Comparison of ENCODE assay signal across 19 cellular contexts in the genomic region with DNA sequence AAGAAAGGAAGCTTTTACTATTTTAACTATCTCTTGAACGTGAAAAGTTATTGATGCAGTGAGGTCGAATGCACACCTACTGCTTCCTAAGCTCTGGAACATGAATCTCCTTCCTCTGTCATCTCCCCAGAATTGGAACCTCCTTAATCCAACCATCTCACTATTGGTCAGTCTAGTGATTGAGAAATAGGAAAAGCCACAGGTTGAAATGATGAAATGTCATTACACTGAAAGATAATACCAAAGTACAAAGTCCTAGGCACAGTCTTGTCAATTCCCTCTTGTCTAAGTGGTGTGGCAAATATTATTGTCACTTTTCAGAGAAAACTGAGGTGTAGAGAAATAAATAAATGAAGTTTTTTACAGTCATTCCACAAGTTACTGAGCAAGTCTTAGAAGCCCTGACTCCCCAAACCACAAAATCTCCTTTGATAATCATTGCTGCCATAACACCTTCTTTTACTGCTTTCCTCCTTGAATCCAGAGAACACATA. TPM values are rescaled to one million over a fixed set of nuclear protein-coding genes. Genes with fewer than 3 reads are reported as not detected.
DNase-seq lines count a peak whose midpoint lies in the region; ATAC-seq, FAIRE-seq and TF ChIP-seq lines count a peak whose summit lies in the region.
"Had no signal": no experiment of that assay in that cellular context is flagged by ENCODE, and none has a peak within 500 bp of the region (broad histone marks: within the 10 kb centered on the region; RNA-seq: fewer than 3 reads in every experiment).

No MANE protein-coding gene starts in this region.

- intact Hi-C loops in MCF 10A (cut with micrococcal nuclease) (no loop called here), mammary epithelial cell (cut with micrococcal nuclease) (no loop called here), natural killer cell (cut with micrococcal nuclease) (no loop called here)

- DNase-seq in MCF 10A (ENCODE audit: unreplicated experiment) = peak; percentile 52
- no peak for DNase-seq in mammary epithelial cell
- DNase-seq in natural killer cell = no peak
- DNase-seq in tibial nerve (ENCODE audit: low spot score in 2 of 2) = no peak
- DNase-seq in Ammon's horn (ENCODE audit: low spot score) = no peak
- DNase-seq in GM12892 (ENCODE audit: insufficient read length) = no peak
- DNase-seq: activated CD8-positive, alpha-beta memory T cell treated with anti-CD3 and anti-CD28 coated beads, Interleukin-2, amount 10 ng/mL, durations not matched to agents 7 days and 5 days; activated naive CD8-positive, alpha-beta T cell treated with anti-CD3 and anti-CD28 coated beads, Interleukin-2, amount 50 U/mL, for 24 hours; DMS79; NCI-H1105 treated with DMSO at 0.1 percent for 48 hours; NCI-H510A treated with DMSO at 0.1 percent for 48 hours; stimulated activated CD4-positive, alpha-beta T cell treated with anti-CD3 and anti-CD28 coated beads, Interleukin-12 subunit alpha, Interleukin-12 subunit beta, amount 100 ng/mL, for 4 hours had no signal

- H3K79me2 ChIP-seq in mammary epithelial cell (ENCODE audit: insufficient read depth, low read length) = peaks cover under 1% of the 10 kb centered on the region

- H3K27me3 ChIP-seq in mammary epithelial cell (ENCODE audit: insufficient read depth, low read length) (no peaks in the 10 kb centered on the region), tibial nerve (no peaks in the 10 kb centered on the region)

- BruUV-seq in MCF 10A (replicated peaks; lab: Mats Ljungman, UMichigan) (no TSS peak), mammary epithelial cell (replicated peaks; lab: Mats Ljungman, UMichigan) (no TSS peak)

- no peak overlapping the region for H3K4me3 ChIP-seq in mammary epithelial cell (replicated peaks in 1 of 3; ENCODE audit: insufficient read depth in 1 of 3, low read depth in 2 of 3, low read length in 3 of 3)
- no peak overlapping the region for H3K4me3 ChIP-seq in tibial nerve

- peak in 1 of 2 donors; percentile 8 for TF ChIP-seq EP300 in tibial nerve (IDR thresholded peaks at IDR 0.05)

- H3K27me3 Mint-ChIP-seq in MCF 10A (ENCODE audit: insufficient read depth, unreplicated experiment) (no peaks in the 10 kb centered on the region), brain (no peaks in the 10 kb centered on the region), natural killer cell (ENCODE audit: low read depth in 2 of 2) (no peaks in the 10 kb centered on the region)
- H3K27me3 Mint-ChIP-seq: activated CD8-positive, alpha-beta memory T cell treated with anti-CD3 and anti-CD28 coated beads, Interleukin-2, amount 10 ng/mL, durations not matched to agents 7 days and 5 days; activated naive CD8-positive, alpha-beta T cell treated with anti-CD3 and anti-CD28 coated beads, Interleukin-2, amount 50 U/mL, for 24 hours had no signal

- no peak overlapping the region for H2AFZ ChIP-seq in mammary epithelial cell (ENCODE audit: low read depth, low read length)

- H3K9ac ChIP-seq in mammary epithelial cell (ENCODE audit: insufficient read depth, low read length) = no peak overlapping the region

- no peak for FAIRE-seq in GM12892 (lab: Jason Lieb, UNC)
- FAIRE-seq: GM12891, TTC549 had no signal

- H3K36me3 ChIP-seq in mammary epithelial cell (ENCODE audit: insufficient read depth, low read length) (no peaks in the 10 kb centered on the region), tibial nerve (peaks cover 0 to 67% (median 0%) of the 10 kb centered on the region in 3 donors)

- H3K9me3 Mint-ChIP-seq in MCF 10A (ENCODE audit: unreplicated experiment) = no peaks in the 10 kb centered on the region
- H3K9me3 Mint-ChIP-seq in brain = peaks cover 0 to 16% (median 5%) of the 10 kb centered on the region in 5 experiments
- H3K9me3 Mint-ChIP-seq in natural killer cell = no peaks in the 10 kb centered on the region
- H3K9me3 Mint-ChIP-seq: activated naive CD8-positive, alpha-beta T cell treated with anti-CD3 and anti-CD28 coated beads, Interleukin-2, amount 50 U/mL, for 24 hours had no signal

- peaks cover 23% of the 10 kb centered on the region for H3K4me1 ChIP-seq in mammary epithelial cell (ENCODE audit: insufficient read depth, low read length)
- peaks cover 0 to 81% (median 27%) of the 10 kb centered on the region in 4 donors for H3K4me1 ChIP-seq in tibial nerve

- H3K4me3 Mint-ChIP-seq in MCF 10A (ENCODE audit: unreplicated experiment) = no peak overlapping the region
- H3K4me3 Mint-ChIP-seq in brain = peak overlapping the region in 1 of 5 experiments; percentile 60
- no peak overlapping the region for H3K4me3 Mint-ChIP-seq in natural killer cell
- H3K4me3 Mint-ChIP-seq: activated CD8-positive, alpha-beta memory T cell treated with anti-CD3 and anti-CD28 coated beads, Interleukin-2, amount 10 ng/mL, durations not matched to agents 7 days and 5 days; activated naive CD8-positive, alpha-beta T cell treated with anti-CD3 and anti-CD28 coated beads, Interleukin-2, amount 50 U/mL, for 24 hours had no signal

- 71% methylated on average over 2 of the region's 2 CpGs for WGBS in mammary epithelial cell (ENCODE audit: low coverage, missing lambda C conversion rate)
- WGBS in tibial nerve, 2 donors = 57 to 69% methylated on average over 2 of the region's 2 CpGs

- H3K27ac ChIP-seq in mammary epithelial cell (ENCODE audit: insufficient read depth, low read depth, low read length) = no peak overlapping the region
- H3K27ac ChIP-seq in tibial nerve = peak overlapping the region in 3 of 4 donors; percentile 47 to 83 (median 80)
- H3K27ac ChIP-seq: HL-60 had no signal

- peaks cover 36% of the 10 kb centered on the region for H3K36me3 Mint-ChIP-seq in MCF 10A (ENCODE audit: insufficient read depth, unreplicated experiment)
- H3K36me3 Mint-ChIP-seq in brain = peaks cover 44% of the 10 kb centered on the region
- no peaks in the 10 kb centered on the region for H3K36me3 Mint-ChIP-seq in natural killer cell

- H4K20me1 ChIP-seq in mammary epithelial cell (ENCODE audit: insufficient read depth, low read length) = no peaks in the 10 kb centered on the region

- H3K4me1 Mint-ChIP-seq in MCF 10A (ENCODE audit: insufficient read depth, unreplicated experiment) (peaks cover 41% of the 10 kb centered on the region), brain (peaks cover 25% of the 10 kb centered on the region), natural killer cell (peaks cover 22 to 31% of the 10 kb centered on the region in 2 donors)

- ATAC-seq in natural killer cell = no peak
- ATAC-seq in HG03432 (IDR thresholded peaks at IDR 0.05; ENCODE audit: unreplicated experiment) = no peak
- ATAC-seq: activated CD8-positive, alpha-beta memory T cell treated with anti-CD3 and anti-CD28 coated beads, Interleukin-2, amount 10 ng/mL, durations not matched to agents 7 days and 5 days; activated naive CD8-positive, alpha-beta T cell treated with anti-CD3 and anti-CD28 coated beads, Interleukin-2, amount 50 U/mL, for 24 hours had no signal

- dilution Hi-C loops in mammary epithelial cell (cut with HindIII; ENCODE audit: low sequenced_read_pairs) = loop anchor here (5.0 kb wide), 1 partner anchor 54 kb away; no protein-coding TSS in a partner anchor

- in situ Hi-C loops in mammary epithelial cell (cut with MboI; ENCODE audit: low sequenced_read_pairs in 2 of 2) = no loop called here

- no peak for TF ChIP-seq POLR2A in tibial nerve (IDR thresholded peaks at IDR 0.05)
- TF ChIP-seq POLR2A in GM12892 (IDR thresholded peaks at IDR 0.05; ENCODE audit: low read depth, low read length) = no peak

- H3K27ac Mint-ChIP-seq in MCF 10A (ENCODE audit: low read depth, unreplicated experiment) (peak overlapping the region; percentile 52), brain (peak overlapping the region in 3 of 5 experiments; percentile 5 to 85 (median 8)), natural killer cell (peak overlapping the region; percentile 31 to 54)
- H3K27ac Mint-ChIP-seq: activated CD8-positive, alpha-beta memory T cell treated with anti-CD3 and anti-CD28 coated beads, Interleukin-2, amount 10 ng/mL, durations not matched to agents 7 days and 5 days; activated naive CD8-positive, alpha-beta T cell treated with anti-CD3 and anti-CD28 coated beads, Interleukin-2, amount 50 U/mL, for 24 hours had no signal

- H3K4me2 ChIP-seq in mammary epithelial cell (ENCODE audit: insufficient read depth, low read depth, low read length) = no peak overlapping the region

- TF ChIP-seq CTCF in MCF 10A (IDR thresholded peaks at IDR 0.05; ENCODE audit: unreplicated experiment) (no peak), mammary epithelial cell (conservative IDR thresholded peaks at IDR 0.05 in 1 of 2, IDR thresholded peaks at IDR 0.05 in 1 of 2; ENCODE audit: extremely low read depth in 1 of 2, insufficient read depth in 1 of 2, low read depth in 1 of 2, low read length in 2 of 2) (no peak), brain (conservative IDR thresholded peaks at IDR 0.05) (no peak), natural killer cell (IDR thresholded peaks at IDR 0.05) (no peak), tibial nerve (IDR thresholded peaks at IDR 0.05) (no peak)

- CTCF ChIA-PET in MCF 10A (lab: Yijun Ruan, JAX) = no interaction called here
- CTCF ChIA-PET in mammary epithelial cell (lab: Charles Lee; ENCODE audit: low non-redundant PET) = no interaction called here

- POLR2A ChIA-PET in MCF 10A (lab: Yijun Ruan, JAX) = interaction anchor here (0.6 to 1.2 kb wide), 8 partner anchors 8 to 145 kb away, joined by 3 to 7 read pairs (median 4); a partner anchor contains a TSS

- H3K9me3 ChIP-seq in mammary epithelial cell (replicated peaks; ENCODE audit: insufficient read depth, low read length) = no peaks in the 10 kb centered on the region
- H3K9me3 ChIP-seq in tibial nerve = peaks cover 0 to 6% (median 0%) of the 10 kb centered on the region in 4 donors

RNA-seq across cellular contexts. Expression of a gene that starts 19.5 kb away (rescaled TPM):
- total RNA-seq in MCF 10A (2022) (not detected in 2 replicates), mammary epithelial cell (not detected), natural killer cell (not detected), tibial nerve (not detected)
- polyA plus RNA-seq in mammary epithelial cell (not detected), brain (ENCODE audit: insufficient read depth, low read depth, low replicate concordance) (not detected)
- polyA minus RNA-seq in mammary epithelial cell = not detected
- polyA plus RNA-seq in GM12892 (2012; ENCODE audit: missing spikeins) = not detected
- total RNA-seq: activated CD8-positive, alpha-beta memory T cell treated with anti-CD3 and anti-CD28 coated beads, Interleukin-2, amount 10 ng/mL, durations not matched to agents 7 days and 5 days; dermis microvascular lymphatic vessel endothelial cell; myocyte had no signal
